Comparison of ENCODE assay signal across 22 cellular contexts in the genomic region with DNA sequence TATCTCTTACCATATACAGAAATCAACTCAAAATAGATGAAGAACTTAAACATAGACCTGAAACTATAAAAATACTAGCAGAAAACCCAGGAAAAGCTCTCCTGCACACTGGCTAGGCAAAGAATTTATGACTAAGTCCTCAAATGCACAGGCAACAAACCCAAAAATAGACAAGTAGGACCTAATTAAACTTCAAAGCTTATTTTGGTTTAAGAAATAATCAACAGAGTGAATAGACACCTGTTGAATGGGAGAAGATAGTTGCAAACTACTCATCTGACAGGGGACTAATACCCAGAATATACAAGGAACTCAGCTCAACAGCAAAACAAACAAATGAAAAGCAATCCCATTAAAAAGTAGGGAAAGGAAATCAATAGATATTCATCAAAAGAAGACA.
"Had no signal": no experiment of that assay in that cellular context is flagged by ENCODE, and none has a peak within 500 bp of the region (broad histone marks: within the 10 kb centered on the region; RNA-seq: fewer than 3 reads in every experiment).

No MANE protein-coding gene starts in this region.

- H3K27ac ChIP-seq: left lung, lower lobe of right lung, pancreas, spleen, transverse colon, upper lobe of left lung, vagina had no signal

- H3K36me3 ChIP-seq: left lung, lower lobe of right lung, pancreas, prostate gland, spleen, transverse colon, upper lobe of left lung, vagina had no signal

- H3K27me3 ChIP-seq: left lung, pancreas, spleen, transverse colon, upper lobe of left lung, vagina had no signal

- H3K9me3 ChIP-seq: left lung, lower lobe of right lung, pancreas, prostate gland, spleen, transverse colon, upper lobe of left lung, vagina had no signal

- H3K4me1 ChIP-seq: left lung, lower lobe of right lung, pancreas, prostate gland, spleen, upper lobe of left lung had no signal

- DNase-seq: hypothalamus; immature natural killer cell; kidney; left colon; left lung; lower lobe of right lung; mammary epithelial cell; mesenchymal stem cell; naive thymus-derived CD4-positive, alpha-beta T cell; pancreas; posterior cingulate gyrus; retina; right cardiac atrium; small intestine; spleen; stimulated activated CD4-positive, alpha-beta T cell treated with anti-CD3 and anti-CD28 coated beads, Interleukin-4, amount 100 ng/mL, for 24 hours; stimulated activated naive CD4-positive, alpha-beta T cell; substantia nigra; transverse colon; upper lobe of left lung had no signal

- H3K4me3 ChIP-seq: left lung, lower lobe of right lung, pancreas, prostate gland, spleen, transverse colon, upper lobe of left lung, vagina had no signal
